14 cellular contexts compared by ENCODE assay signal in genomic region chr1:246726255-246726679, GRCh38. TPM values are rescaled to one million over a fixed set of nuclear protein-coding genes. Genes with fewer than 3 reads are reported as not detected.
DNase-seq lines count a peak whose midpoint lies in the region; ATAC-seq and TF ChIP-seq lines count a peak whose summit lies in the region.
"Had no signal": no experiment of that assay in that cellular context is flagged by ENCODE, and none has a peak within 500 bp of the region (broad histone marks: within the 10 kb centered on the region; RNA-seq: fewer than 3 reads in every experiment).

No MANE protein-coding gene starts in this region.

- ATAC-seq in right lobe of liver (peak; percentile 5 to 63 (median 35)), WTC11 (no peak)

- DNase-seq in T-helper 2 cell treated with Interferon-gamma antibody and Interleukin-4, amounts not matched to agents 5 μg/mL and 100 μg/mL, for 36 hours (ENCODE audit: low spot score), result no peak
- no peak for DNase-seq in T-helper 2 cell
- DNase-seq in adipocyte (ENCODE audit: low read depth), result no peak
- DNase-seq in right lobe of liver, result peak in 2 of 3 donors; percentile 26 to 68
- no peak for DNase-seq in NAMALWA (ENCODE audit: low spot score)
- no peak for DNase-seq in NCI-H510A (lab: John Stamatoyannopoulos, UW)
- no peak for DNase-seq in WTC11 (ENCODE audit: low spot score)
- DNase-seq: DMS 273 treated with DMSO at 0.1 percent for 48 hours, KG1, NCI-H1694, NCI-H526 treated with DMSO at 0.1 percent for 48 hours had no signal

- peaks cover 25% of the 10 kb centered on the region for H3K9me3 Mint-ChIP-seq in T-helper 2 cell treated with Interferon-gamma antibody and Interleukin-4, amounts not matched to agents 5 μg/mL and 100 μg/mL, for 36 hours
- peaks cover 40% of the 10 kb centered on the region for H3K9me3 Mint-ChIP-seq in WTC11

- POLR2A ChIA-PET in WTC11 (lab: Charles Lee), result no interaction called here

- H3K27ac Mint-ChIP-seq in T-helper 2 cell treated with Interferon-gamma antibody and Interleukin-4, amounts not matched to agents 5 μg/mL and 100 μg/mL, for 36 hours, result no peak overlapping the region
- no peak overlapping the region for H3K27ac Mint-ChIP-seq in WTC11

- H3K9ac ChIP-seq in adipocyte (ENCODE audit: low read length), result peak overlapping the region; percentile 90

- H3K27me3 Mint-ChIP-seq in T-helper 2 cell treated with Interferon-gamma antibody and Interleukin-4, amounts not matched to agents 5 μg/mL and 100 μg/mL, for 36 hours (ENCODE audit: low read depth), result no peaks in the 10 kb centered on the region
- peaks cover 32% of the 10 kb centered on the region for H3K27me3 Mint-ChIP-seq in WTC11 (ENCODE audit: low read depth)

- WGBS in right lobe of liver (ENCODE audit: insufficient coverage, low coverage, low lambda C conversion rate, missing lambda C conversion rate), result 25% methylated on average over 4 of the region's 4 CpGs

- peak overlapping the region; percentile 14 for H3K4me3 Mint-ChIP-seq in T-helper 2 cell treated with Interferon-gamma antibody and Interleukin-4, amounts not matched to agents 5 μg/mL and 100 μg/mL, for 36 hours
- no peak overlapping the region for H3K4me3 Mint-ChIP-seq in WTC11

- intact Hi-C loops in right lobe of liver (cut with DNase I), result no loop called here

- H3K4me3 ChIP-seq in adipocyte (ENCODE audit: low read length) (peak overlapping the region; percentile 88), right lobe of liver (peak overlapping the region; percentile 84 to 91 (median 85))

- peaks cover 12% of the 10 kb centered on the region for H3K4me1 Mint-ChIP-seq in T-helper 2 cell treated with Interferon-gamma antibody and Interleukin-4, amounts not matched to agents 5 μg/mL and 100 μg/mL, for 36 hours (ENCODE audit: low read depth)
- H3K4me1 Mint-ChIP-seq in WTC11, result peaks cover 7% of the 10 kb centered on the region; the same call in 1 of the 2 replicates

- TF ChIP-seq CTCF in right lobe of liver (IDR thresholded peaks at IDR 0.05), result no peak
- TF ChIP-seq CTCF in WTC11 (IDR thresholded peaks at IDR 0.05), result no peak

- CTCF ChIA-PET in WTC11 (lab: Charles Lee), result no interaction called here

- TF ChIP-seq POLR2A in right lobe of liver (IDR thresholded peaks at IDR 0.05), result peak; percentile 15

- H3K36me3 ChIP-seq in adipocyte (ENCODE audit: control insufficient read depth, insufficient read depth, low read length, severe bottlenecking) (peaks cover 37% of the 10 kb centered on the region), right lobe of liver (peaks cover 0 to 43% (median 17%) of the 10 kb centered on the region in 4 donors)

- peaks cover 30% of the 10 kb centered on the region for H3K4me1 ChIP-seq in adipocyte (ENCODE audit: control insufficient read depth, insufficient read depth, low read length)
- H3K4me1 ChIP-seq in right lobe of liver, result peaks cover 0 to 27% (median 10%) of the 10 kb centered on the region in 4 donors

- peak overlapping the region; percentile 83 for H3K27ac ChIP-seq in right lobe of liver
- peak overlapping the region; percentile 39 for H3K27ac ChIP-seq in temporal lobe (ENCODE audit: low read depth, low read length)
- H3K27ac ChIP-seq: ascending aorta, thoracic aorta had no signal

- H3K36me3 Mint-ChIP-seq in T-helper 2 cell treated with Interferon-gamma antibody and Interleukin-4, amounts not matched to agents 5 μg/mL and 100 μg/mL, for 36 hours (ENCODE audit: low read depth), result peaks cover 45% of the 10 kb centered on the region
- peaks cover 48% of the 10 kb centered on the region for H3K36me3 Mint-ChIP-seq in WTC11

- no peaks in the 10 kb centered on the region for H3K27me3 ChIP-seq in adipocyte (replicated peaks; ENCODE audit: control insufficient read depth, insufficient read depth, low read length)
- no peaks in the 10 kb centered on the region for H3K27me3 ChIP-seq in right lobe of liver
- H3K27me3 ChIP-seq: ascending aorta had no signal

- H3K9me3 ChIP-seq in adipocyte (ENCODE audit: control insufficient read depth, low read length) (peaks cover 2% of the 10 kb centered on the region), right lobe of liver (no peaks in the 10 kb centered on the region)
- H3K9me3 ChIP-seq: ascending aorta, thoracic aorta had no signal

TF ChIP-seq in WTC11, 78 proteins besides CTCF, POLR2A, EP300 and RAD21:
- TF ChIP-seq MYBL2 (CRISPR knock-in tag; IDR thresholded peaks at IDR 0.05) (no peak), ZNF281 (CRISPR knock-in tag; IDR thresholded peaks at IDR 0.05) (no peak)

RNA-seq across cellular contexts. Expression of gene SCCPDH, which starts 2.1 kb away (rescaled TPM):
- total RNA-seq in right lobe of liver (100 to 1,000 TPM in 1 of 6 experiments, 10 to 100 TPM in 5; 80.3 to 125 (median 85.3) TPM), temporal lobe (55.8 TPM), WTC11 (2021) (10.9 to 13.0 TPM (median 12.4 TPM) in 3 replicates)

Comparison
In these comparisons a context has a peak if more than half of its experiments do, and no peak if none do; other contexts are left out.
1. DNase-seq: peak in right lobe of liver (2 of 3); none in T-helper 2 cell treated with Interferon-gamma antibody and Interleukin-4, amounts not matched to agents 5 μg/mL and 100 μg/mL, for 36 hours (single experiment), T-helper 2 cell (0 of 5), adipocyte (single experiment), NAMALWA (single experiment), NCI-H510A (single experiment) and WTC11 (single experiment).